ENCODE assay signal across 18 cellular contexts in genomic region chr2:129820908-129821307, GRCh38.
A peak's percentile ranks its signal among the peaks of the same experiment; 100 is the strongest.
DNase-seq lines count a peak whose midpoint lies in the region; ATAC-seq and TF ChIP-seq lines count a peak whose summit lies in the region.
"Had no signal": no experiment of that assay in that cellular context is flagged by ENCODE, and none has a peak within 500 bp of the region (broad histone marks: within the 10 kb centered on the region; RNA-seq: fewer than 3 reads in every experiment).

No MANE protein-coding gene starts in this region.

- H3K4me1 ChIP-seq in heart right ventricle (no peaks in the 10 kb centered on the region), right atrium auricular region (no peaks in the 10 kb centered on the region), prostate gland (replicated peaks) (no peaks in the 10 kb centered on the region)
- H3K4me1 ChIP-seq: BE2C, HAP-1 had no signal

- no peak overlapping the region for H3K4me3 ChIP-seq in heart right ventricle
- no peak overlapping the region for H3K4me3 ChIP-seq in right atrium auricular region
- H3K4me3 ChIP-seq in prostate gland = no peak overlapping the region
- H3K4me3 ChIP-seq: GM12878, HAP-1 had no signal

- ATAC-seq in heart right ventricle = peak in 6 of 8 donors; percentile 14 to 77 (median 64)
- peak; percentile 92 for ATAC-seq in left ventricle myocardium superior
- no peak for ATAC-seq in HG03354 (IDR thresholded peaks at IDR 0.05; ENCODE audit: poor library complexity, severe bottlenecking, unreplicated experiment)
- ATAC-seq: GM12878 had no signal

- intact Hi-C loops in heart right ventricle (cut with DNase I) = no loop called here
- intact Hi-C loops in left ventricle myocardium superior (cut with micrococcal nuclease) = no loop called here
- intact Hi-C loops in prostate gland (cut with DNase I) = no loop called here

- H3K27me3 ChIP-seq in heart right ventricle (no peaks in the 10 kb centered on the region), right atrium auricular region (no peaks in the 10 kb centered on the region), prostate gland (replicated peaks; ENCODE audit: insufficient read depth) (no peaks in the 10 kb centered on the region)
- H3K27me3 ChIP-seq: BE2C had no signal

- 80 to 84% methylated on average over 6 of the region's 6 CpGs for WGBS in heart right ventricle, 2 donors
- WGBS in prostate gland = 48% methylated on average over 6 of the region's 6 CpGs

- no peak overlapping the region for H3K27ac ChIP-seq in heart right ventricle
- no peak overlapping the region for H3K27ac ChIP-seq in right atrium auricular region
- H3K27ac ChIP-seq in prostate gland = no peak overlapping the region
- H3K27ac ChIP-seq: HL-60 had no signal

- H3K9me3 ChIP-seq in heart right ventricle (peaks cover 0 to 3% (median 0%) of the 10 kb centered on the region in 11 donors), right atrium auricular region (no peaks in the 10 kb centered on the region), prostate gland (no peaks in the 10 kb centered on the region)
- H3K9me3 ChIP-seq: BE2C, HAP-1 had no signal

- TF ChIP-seq CTCF in heart right ventricle (IDR thresholded peaks at IDR 0.05) (no peak), right atrium auricular region (IDR thresholded peaks at IDR 0.05) (no peak), prostate gland (IDR thresholded peaks at IDR 0.05) (no peak)

- no peak for TF ChIP-seq POLR2A in prostate gland (IDR thresholded peaks at IDR 0.05)

- DNase-seq in heart right ventricle = peak in 1 of 2 donors; percentile 53
- DNase-seq in right atrium auricular region (ENCODE audit: low spot score) = no peak
- peak; percentile 76 for DNase-seq in left ventricle myocardium superior
- peak; percentile 80 for DNase-seq in prostate gland (ENCODE audit: low spot score)
- DNase-seq in ureter (ENCODE audit: low spot score) = no peak
- DNase-seq: ACHN; BE2C; CD4-positive, CD25-positive, alpha-beta regulatory T cell; CD8-positive, alpha-beta memory T cell; COR-L47; DMS 273 treated with DMSO at 0.1 percent for 48 hours; DMS53; DND-41; EL had no signal

- H3K36me3 ChIP-seq in heart right ventricle (no peaks in the 10 kb centered on the region), right atrium auricular region (no peaks in the 10 kb centered on the region), prostate gland (no peaks in the 10 kb centered on the region)
- H3K36me3 ChIP-seq: BE2C, HAP-1 had no signal

Comparison
In these comparisons a context has a peak if more than half of its experiments do, and no peak if none do; other contexts are left out.
1. DNase-seq: peak in left ventricle myocardium superior (single experiment) and prostate gland (single experiment); none in right atrium auricular region (single experiment) and ureter (single experiment).